Comparison of ENCODE assay signal across 8 cellular contexts in genomic region chr16:2150418-2151187, GRCh38. TPM values are rescaled to one million over a fixed set of nuclear protein-coding genes. Genes with fewer than 3 reads are reported as not detected.
A peak's percentile ranks its signal among the peaks of the same experiment; 100 is the strongest.
DNase-seq lines count a peak whose midpoint lies in the region; ATAC-seq and TF ChIP-seq lines count a peak whose summit lies in the region.

No MANE protein-coding gene starts in this region.

- H3K27me3 Mint-ChIP-seq in activated CD4-positive, alpha-beta T cell treated with anti-CD3 and anti-CD28 coated beads, Interleukin-2, amount 10 ng/mL, durations not matched to agents 24 days and 14 days = peaks cover 5% of the 10 kb centered on the region
- H3K27me3 Mint-ChIP-seq in chondrocyte (ENCODE audit: low read depth) = no peaks in the 10 kb centered on the region

- no peak for DNase-seq in activated CD4-positive, alpha-beta T cell treated with anti-CD3 and anti-CD28 coated beads, Interleukin-2, amount 10 ng/mL, durations not matched to agents 24 days and 14 days
- DNase-seq in activated CD4-positive, alpha-beta T cell treated with anti-CD3 and anti-CD28 coated beads, Interleukin-2, amount 50 U/mL, for 1 hour = no peak
- DNase-seq in NCI-H446 (lab: John Stamatoyannopoulos, UW) = peak; percentile 83 to 94
- no peak for DNase-seq in chondrocyte (ENCODE audit: low spot score)
- peak; percentile 33 for DNase-seq in stimulated activated CD4-positive, alpha-beta T cell treated with anti-CD3 and anti-CD28 coated beads, Interleukin-4, amount 100 ng/mL, for 1 hour
- DNase-seq in occipital lobe (lab: John Stamatoyannopoulos, UW) = no peak
- no peak for DNase-seq in activated CD4-positive, alpha-beta T cell treated with anti-CD3 and anti-CD28 coated beads for 1 hour

- no peak for TF ChIP-seq CTCF in chondrocyte (IDR thresholded peaks at IDR 0.05)

- H3K4me3 Mint-ChIP-seq in activated CD4-positive, alpha-beta T cell treated with anti-CD3 and anti-CD28 coated beads, Interleukin-2, amount 10 ng/mL, durations not matched to agents 24 days and 14 days = peak overlapping the region; percentile 92
- peak overlapping the region; percentile 21 for H3K4me3 Mint-ChIP-seq in chondrocyte (ENCODE audit: unreplicated experiment)

- no peaks in the 10 kb centered on the region for H3K9me3 Mint-ChIP-seq in activated CD4-positive, alpha-beta T cell treated with anti-CD3 and anti-CD28 coated beads, Interleukin-2, amount 10 ng/mL, durations not matched to agents 24 days and 14 days
- H3K9me3 Mint-ChIP-seq in chondrocyte (ENCODE audit: low read depth) = no peaks in the 10 kb centered on the region

- intact Hi-C loops in activated CD4-positive, alpha-beta T cell treated with anti-CD3 and anti-CD28 coated beads, Interleukin-2, amount 10 ng/mL, durations not matched to agents 24 days and 14 days (cut with micrococcal nuclease) = no loop called here

- no peak overlapping the region for H3K27ac Mint-ChIP-seq in activated CD4-positive, alpha-beta T cell treated with anti-CD3 and anti-CD28 coated beads, Interleukin-2, amount 10 ng/mL, durations not matched to agents 24 days and 14 days
- H3K27ac Mint-ChIP-seq in chondrocyte (ENCODE audit: unreplicated experiment) = peak overlapping the region; percentile 81

- H3K4me1 Mint-ChIP-seq in activated CD4-positive, alpha-beta T cell treated with anti-CD3 and anti-CD28 coated beads, Interleukin-2, amount 10 ng/mL, durations not matched to agents 24 days and 14 days = peaks cover 12% of the 10 kb centered on the region
- H3K4me1 Mint-ChIP-seq in chondrocyte (ENCODE audit: low read depth) = peaks cover 59% of the 10 kb centered on the region

- ATAC-seq in HG03108 (IDR thresholded peaks at IDR 0.05; ENCODE audit: unreplicated experiment) = no peak

- H3K36me3 Mint-ChIP-seq in activated CD4-positive, alpha-beta T cell treated with anti-CD3 and anti-CD28 coated beads, Interleukin-2, amount 10 ng/mL, durations not matched to agents 24 days and 14 days (ENCODE audit: low read depth) = peaks cover 45% of the 10 kb centered on the region
- peaks cover 3% of the 10 kb centered on the region for H3K36me3 Mint-ChIP-seq in chondrocyte (ENCODE audit: low read depth)

RNA-seq across cellular contexts. Expression of gene RAB26, which starts 2.2 kb away (rescaled TPM):
- total RNA-seq in activated CD4-positive, alpha-beta T cell treated with anti-CD3 and anti-CD28 coated beads, Interleukin-2, amount 10 ng/mL, durations not matched to agents 24 days and 14 days = 0.83 and 1.0 TPM in 2 replicates
- total RNA-seq in chondrocyte (0.28 to 1.1 TPM (median 0.80 TPM) in 3 replicates), occipital lobe (5.8 TPM)

RNA-seq across cellular contexts. Expression of gene TRAF7, which starts 5.0 kb away (rescaled TPM):
- total RNA-seq in activated CD4-positive, alpha-beta T cell treated with anti-CD3 and anti-CD28 coated beads, Interleukin-2, amount 10 ng/mL, durations not matched to agents 24 days and 14 days = 68.7 and 80.3 TPM in 2 replicates
- total RNA-seq in chondrocyte = 62.1 to 71.3 TPM (median 63.4 TPM) in 3 replicates
- 35.6 TPM for total RNA-seq in occipital lobe

RNA-seq across cellular contexts. Expression of gene PKD1, which starts 14.9 kb away (rescaled TPM):
- 91.4 and 93.3 TPM in 2 replicates for total RNA-seq in activated CD4-positive, alpha-beta T cell treated with anti-CD3 and anti-CD28 coated beads, Interleukin-2, amount 10 ng/mL, durations not matched to agents 24 days and 14 days
- 131 to 230 TPM (median 216 TPM) in 3 replicates for total RNA-seq in chondrocyte
- 70.3 TPM for total RNA-seq in occipital lobe

RNA-seq across cellular contexts. Expression of gene CASKIN1, which starts 45.8 kb away (rescaled TPM):
- total RNA-seq in activated CD4-positive, alpha-beta T cell treated with anti-CD3 and anti-CD28 coated beads, Interleukin-2, amount 10 ng/mL, durations not matched to agents 24 days and 14 days = 2.2 and 2.3 TPM in 2 replicates
- total RNA-seq in chondrocyte = 1.3 to 3.6 TPM (median 2.3 TPM) in 3 replicates
- 23.6 TPM for total RNA-seq in occipital lobe

RNA-seq across cellular contexts. Expression of gene MLST8, which starts 54.7 kb away (rescaled TPM):
- 65.2 and 70.3 TPM in 2 replicates for total RNA-seq in activated CD4-positive, alpha-beta T cell treated with anti-CD3 and anti-CD28 coated beads, Interleukin-2, amount 10 ng/mL, durations not matched to agents 24 days and 14 days
- 37.1 to 41.4 TPM (median 39.3 TPM) in 3 replicates for total RNA-seq in chondrocyte
- 10.5 TPM for total RNA-seq in occipital lobe

Comparison
In these comparisons a context has a peak if more than half of its experiments do, and no peak if none do; other contexts are left out.
1. DNase-seq: peak in NCI-H446 (2 of 2) and stimulated activated CD4-positive, alpha-beta T cell treated with anti-CD3 and anti-CD28 coated beads, Interleukin-4, amount 100 ng/mL, for 1 hour (single experiment); none in activated CD4-positive, alpha-beta T cell treated with anti-CD3 and anti-CD28 coated beads, Interleukin-2, amount 10 ng/mL, durations not matched to agents 24 days and 14 days (single experiment), activated CD4-positive, alpha-beta T cell treated with anti-CD3 and anti-CD28 coated beads, Interleukin-2, amount 50 U/mL, for 1 hour (single experiment), chondrocyte (single experiment), occipital lobe (single experiment) and activated CD4-positive, alpha-beta T cell treated with anti-CD3 and anti-CD28 coated beads for 1 hour (single experiment).